In genomic region chr11:34105079-34105956, GRCh38 we compare ENCODE assay signal across 1 cellular context.
A peak's percentile ranks its signal among the peaks of the same experiment; 100 is the strongest.
TF ChIP-seq lines count a peak whose summit lies in the region.

Gene NAT10 (plus strand): TSS chr11:34105629. CDS start chr11:34108226, 2,597 bp downstream.

TF ChIP-seq in HepG2, 621 proteins besides CTCF, POLR2A, EP300 and RAD21 (continued from another document and continues in another):
- TF ChIP-seq, protein P1, sequence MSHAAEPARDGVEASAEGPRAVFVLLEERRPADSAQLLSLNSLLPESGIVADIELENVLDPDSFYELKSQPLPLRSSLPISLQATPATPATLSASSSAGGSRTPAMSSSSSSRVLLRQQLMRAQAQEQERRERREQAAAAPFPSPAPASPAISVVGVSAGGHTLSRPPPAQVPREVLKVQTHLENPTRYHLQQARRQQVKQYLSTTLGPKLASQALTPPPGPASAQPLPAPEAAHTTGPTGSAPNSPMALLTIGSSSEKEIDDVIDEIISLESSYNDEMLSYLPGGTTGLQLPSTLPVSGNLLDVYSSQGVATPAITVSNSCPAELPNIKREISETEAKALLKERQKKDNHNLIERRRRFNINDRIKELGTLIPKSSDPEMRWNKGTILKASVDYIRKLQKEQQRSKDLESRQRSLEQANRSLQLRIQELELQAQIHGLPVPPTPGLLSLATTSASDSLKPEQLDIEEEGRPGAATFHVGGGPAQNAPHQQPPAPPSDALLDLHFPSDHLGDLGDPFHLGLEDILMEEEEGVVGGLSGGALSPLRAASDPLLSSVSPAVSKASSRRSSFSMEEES (CRISPR knock-in tag; IDR thresholded peaks at IDR 0.05): peak; percentile 75
- TF ChIP-seq ZNF562 (CRISPR knock-in tag; IDR thresholded peaks at IDR 0.05; ENCODE audit: borderline replicate concordance) (no peak), IRF2 (CRISPR knock-in tag; IDR thresholded peaks at IDR 0.05) (peak; percentile 95), FOXP1 (IDR thresholded peaks at IDR 0.05) (no peak), FOXP1 (CRISPR knock-in tag; IDR thresholded peaks at IDR 0.05) (0 out of 2 replicates have a peak, but pooled peaks have one; percentile 20), ZNF274 (CRISPR knock-in tag; IDR thresholded peaks at IDR 0.05) (no peak), FOSL1 (CRISPR knock-in tag; IDR thresholded peaks at IDR 0.05; ENCODE audit: borderline replicate concordance) (0 out of 2 replicates have a peak, but pooled peaks have one; percentile 23), SMAD1 (CRISPR knock-in tag; IDR thresholded peaks at IDR 0.05; ENCODE audit: borderline replicate concordance, low read depth) (peak; percentile 79; the same call in 1 of the 2 replicates), ZNF296 (CRISPR knock-in tag; conservative IDR thresholded peaks at IDR 0.05) (0 out of 2 replicates have a peak, but pooled peaks have one; percentile 20), SATB2 (CRISPR knock-in tag; IDR thresholded peaks at IDR 0.05) (no peak), HNF4G (IDR thresholded peaks at IDR 0.05; ENCODE audit: borderline replicate concordance, low read depth, low read length) (peak; percentile 9; the same call in 1 of the 2 replicates), HNF4G (CRISPR knock-in tag; IDR thresholded peaks at IDR 0.05; ENCODE audit: borderline replicate concordance, low read depth) (peak; percentile 2; the same call in 1 of the 2 replicates), ATM (IDR thresholded peaks at IDR 0.05; ENCODE audit: borderline replicate concordance) (no peak), HIC2 (CRISPR knock-in tag; IDR thresholded peaks at IDR 0.05; ENCODE audit: low read depth) (no peak), ZSCAN5A (CRISPR knock-in tag; IDR thresholded peaks at IDR 0.05; ENCODE audit: borderline replicate concordance) (peak; percentile 61; the same call in 1 of the 2 replicates), ZNF720 (CRISPR knock-in tag; IDR thresholded peaks at IDR 0.05) (peak; percentile 13; the same call in 1 of the 2 replicates), DRAP1 (CRISPR knock-in tag; IDR thresholded peaks at IDR 0.05) (peak; percentile 88; the same call in 1 of the 2 replicates), ELK4 (CRISPR knock-in tag; IDR thresholded peaks at IDR 0.05; ENCODE audit: borderline replicate concordance) (no peak), ZNF740 (CRISPR knock-in tag; IDR thresholded peaks at IDR 0.05) (0 out of 2 replicates have a peak, but pooled peaks have one; percentile 32), ZNF746 (CRISPR knock-in tag; IDR thresholded peaks at IDR 0.05) (no peak), SAP130 (CRISPR knock-in tag; IDR thresholded peaks at IDR 0.05; ENCODE audit: low read depth) (peak; percentile 100), ZNF615 (CRISPR knock-in tag; IDR thresholded peaks at IDR 0.05; ENCODE audit: borderline replicate concordance) (peak; percentile 44; the same call in 1 of the 2 replicates), ZNF10 (CRISPR knock-in tag; IDR thresholded peaks at IDR 0.05; ENCODE audit: borderline replicate concordance, low read depth) (no peak), NFRKB (IDR thresholded peaks at IDR 0.05) (no peak), SSRP1 (CRISPR knock-in tag; IDR thresholded peaks at IDR 0.05) (peak; percentile 63; the same call in 1 of the 2 replicates), KLF6 (CRISPR knock-in tag; IDR thresholded peaks at IDR 0.05) (peak; percentile 64), ZNF777 (CRISPR knock-in tag; IDR thresholded peaks at IDR 0.05) (peak; percentile 50; the same call in 1 of the 2 replicates), BORCS8-MEF2B (CRISPR knock-in tag; IDR thresholded peaks at IDR 0.05) (peak; percentile 85), ZNF556 (CRISPR knock-in tag; IDR thresholded peaks at IDR 0.05; ENCODE audit: borderline replicate concordance) (peak; percentile 63; the same call in 1 of the 2 replicates), MAFK (conservative IDR thresholded peaks at IDR 0.05 in 1 of 2, IDR thresholded peaks at IDR 0.05 in 1 of 2; ENCODE audit: low read length in 2 of 2) (no peak), ZNF724P (CRISPR knock-in tag; IDR thresholded peaks at IDR 0.05; ENCODE audit: borderline replicate concordance) (no peak; the same call in 1 of the 2 replicates), ATF2 (CRISPR knock-in tag; IDR thresholded peaks at IDR 0.05) (peak; percentile 95), TEAD3 (CRISPR knock-in tag; optimal IDR thresholded peaks at IDR 0.05; ENCODE audit: borderline replicate concordance) (peak; percentile 59), ZBTB37 (CRISPR knock-in tag; IDR thresholded peaks at IDR 0.05) (peak; percentile 35; the same call in 1 of the 2 replicates), ZNF564 (CRISPR knock-in tag; IDR thresholded peaks at IDR 0.05) (peak; percentile 61; the same call in 1 of the 2 replicates), RELA (CRISPR knock-in tag; IDR thresholded peaks at IDR 0.05) (no peak), CHD4 (IDR thresholded peaks at IDR 0.05; ENCODE audit: borderline replicate concordance, low read length) (no peak), ZNF567 (CRISPR knock-in tag; IDR thresholded peaks at IDR 0.05; ENCODE audit: borderline replicate concordance) (0 out of 2 replicates have a peak, but pooled peaks have one; percentile 51), ZBTB42 (CRISPR knock-in tag; IDR thresholded peaks at IDR 0.05) (peak; percentile 23; the same call in 1 of the 2 replicates), ZNF264 (CRISPR knock-in tag; IDR thresholded peaks at IDR 0.05) (0 out of 2 replicates have a peak, but pooled peaks have one; percentile 38)
- TF ChIP-seq, protein P2, sequence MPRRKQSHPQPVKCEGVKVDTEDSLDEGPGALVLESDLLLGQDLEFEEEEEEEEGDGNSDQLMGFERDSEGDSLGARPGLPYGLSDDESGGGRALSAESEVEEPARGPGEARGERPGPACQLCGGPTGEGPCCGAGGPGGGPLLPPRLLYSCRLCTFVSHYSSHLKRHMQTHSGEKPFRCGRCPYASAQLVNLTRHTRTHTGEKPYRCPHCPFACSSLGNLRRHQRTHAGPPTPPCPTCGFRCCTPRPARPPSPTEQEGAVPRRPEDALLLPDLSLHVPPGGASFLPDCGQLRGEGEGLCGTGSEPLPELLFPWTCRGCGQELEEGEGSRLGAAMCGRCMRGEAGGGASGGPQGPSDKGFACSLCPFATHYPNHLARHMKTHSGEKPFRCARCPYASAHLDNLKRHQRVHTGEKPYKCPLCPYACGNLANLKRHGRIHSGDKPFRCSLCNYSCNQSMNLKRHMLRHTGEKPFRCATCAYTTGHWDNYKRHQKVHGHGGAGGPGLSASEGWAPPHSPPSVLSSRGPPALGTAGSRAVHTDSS (CRISPR knock-in tag; conservative IDR thresholded peaks at IDR 0.05): no peak
- TF ChIP-seq, protein P3, sequence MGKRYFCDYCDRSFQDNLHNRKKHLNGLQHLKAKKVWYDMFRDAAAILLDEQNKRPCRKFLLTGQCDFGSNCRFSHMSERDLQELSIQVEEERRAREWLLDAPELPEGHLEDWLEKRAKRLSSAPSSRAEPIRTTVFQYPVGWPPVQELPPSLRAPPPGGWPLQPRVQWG (CRISPR knock-in tag; IDR thresholded peaks at IDR 0.05; ENCODE audit: borderline replicate concordance, low read depth): 0 out of 2 replicates have a peak, but pooled peaks have one; percentile 79
- TF ChIP-seq, protein P4, sequence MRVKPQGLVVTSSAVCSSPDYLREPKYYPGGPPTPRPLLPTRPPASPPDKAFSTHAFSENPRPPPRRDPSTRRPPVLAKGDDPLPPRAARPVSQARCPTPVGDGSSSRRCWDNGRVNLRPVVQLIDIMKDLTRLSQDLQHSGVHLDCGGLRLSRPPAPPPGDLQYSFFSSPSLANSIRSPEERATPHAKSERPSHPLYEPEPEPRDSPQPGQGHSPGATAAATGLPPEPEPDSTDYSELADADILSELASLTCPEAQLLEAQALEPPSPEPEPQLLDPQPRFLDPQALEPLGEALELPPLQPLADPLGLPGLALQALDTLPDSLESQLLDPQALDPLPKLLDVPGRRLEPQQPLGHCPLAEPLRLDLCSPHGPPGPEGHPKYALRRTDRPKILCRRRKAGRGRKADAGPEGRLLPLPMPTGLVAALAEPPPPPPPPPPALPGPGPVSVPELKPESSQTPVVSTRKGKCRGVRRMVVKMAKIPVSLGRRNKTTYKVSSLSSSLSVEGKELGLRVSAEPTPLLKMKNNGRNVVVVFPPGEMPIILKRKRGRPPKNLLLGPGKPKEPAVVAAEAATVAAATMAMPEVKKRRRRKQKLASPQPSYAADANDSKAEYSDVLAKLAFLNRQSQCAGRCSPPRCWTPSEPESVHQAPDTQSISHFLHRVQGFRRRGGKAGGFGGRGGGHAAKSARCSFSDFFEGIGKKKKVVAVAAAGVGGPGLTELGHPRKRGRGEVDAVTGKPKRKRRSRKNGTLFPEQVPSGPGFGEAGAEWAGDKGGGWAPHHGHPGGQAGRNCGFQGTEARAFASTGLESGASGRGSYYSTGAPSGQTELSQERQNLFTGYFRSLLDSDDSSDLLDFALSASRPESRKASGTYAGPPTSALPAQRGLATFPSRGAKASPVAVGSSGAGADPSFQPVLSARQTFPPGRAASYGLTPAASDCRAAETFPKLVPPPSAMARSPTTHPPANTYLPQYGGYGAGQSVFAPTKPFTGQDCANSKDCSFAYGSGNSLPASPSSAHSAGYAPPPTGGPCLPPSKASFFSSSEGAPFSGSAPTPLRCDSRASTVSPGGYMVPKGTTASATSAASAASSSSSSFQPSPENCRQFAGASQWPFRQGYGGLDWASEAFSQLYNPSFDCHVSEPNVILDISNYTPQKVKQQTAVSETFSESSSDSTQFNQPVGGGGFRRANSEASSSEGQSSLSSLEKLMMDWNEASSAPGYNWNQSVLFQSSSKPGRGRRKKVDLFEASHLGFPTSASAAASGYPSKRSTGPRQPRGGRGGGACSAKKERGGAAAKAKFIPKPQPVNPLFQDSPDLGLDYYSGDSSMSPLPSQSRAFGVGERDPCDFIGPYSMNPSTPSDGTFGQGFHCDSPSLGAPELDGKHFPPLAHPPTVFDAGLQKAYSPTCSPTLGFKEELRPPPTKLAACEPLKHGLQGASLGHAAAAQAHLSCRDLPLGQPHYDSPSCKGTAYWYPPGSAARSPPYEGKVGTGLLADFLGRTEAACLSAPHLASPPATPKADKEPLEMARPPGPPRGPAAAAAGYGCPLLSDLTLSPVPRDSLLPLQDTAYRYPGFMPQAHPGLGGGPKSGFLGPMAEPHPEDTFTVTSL (CRISPR knock-in tag; IDR thresholded peaks at IDR 0.05; ENCODE audit: borderline replicate concordance): no peak; the same call in 1 of the 2 replicates
